In genomic region chrX:20523626-20524312, GRCh38 we compare ENCODE assay signal across 13 cellular contexts.
A peak's percentile ranks its signal among the peaks of the same experiment; 100 is the strongest.
DNase-seq lines count a peak whose midpoint lies in the region; ATAC-seq lines count a peak whose summit lies in the region.
"Had no signal": no experiment of that assay in that cellular context is flagged by ENCODE, and none has a peak within 500 bp of the region (broad histone marks: within the 10 kb centered on the region; RNA-seq: fewer than 3 reads in every experiment).

No MANE protein-coding gene starts in this region.

- peak; percentile 63 to 81 for ATAC-seq in activated naive CD4-positive, alpha-beta T cell treated with anti-CD3 and anti-CD28 coated beads, Interleukin-2, amount 50 U/mL, for 72 hours
- ATAC-seq in HG03460 (IDR thresholded peaks at IDR 0.05; ENCODE audit: unreplicated experiment): peak; percentile 62
- peak; percentile 86 for ATAC-seq in activated CD8-positive, alpha-beta T cell treated with anti-CD3 and anti-CD28 coated beads, Interleukin-2, amount 10 ng/mL, durations not matched to agents 7 days and 5 days
- no peak for ATAC-seq in HG02763 (IDR thresholded peaks at IDR 0.05; ENCODE audit: unreplicated experiment)
- ATAC-seq in GM19324 (IDR thresholded peaks at IDR 0.05; ENCODE audit: low FRiP score, unreplicated experiment): no peak
- ATAC-seq in GM21529 (IDR thresholded peaks at IDR 0.05; ENCODE audit: unreplicated experiment): no peak
- ATAC-seq: naive thymus-derived CD4-positive, alpha-beta T cell had no signal

- no peaks in the 10 kb centered on the region for H3K9me3 Mint-ChIP-seq in activated naive CD4-positive, alpha-beta T cell treated with anti-CD3 and anti-CD28 coated beads, Interleukin-2, amount 50 U/mL, for 72 hours
- no peaks in the 10 kb centered on the region for H3K9me3 Mint-ChIP-seq in activated CD8-positive, alpha-beta T cell treated with anti-CD3 and anti-CD28 coated beads, Interleukin-2, amount 10 ng/mL, durations not matched to agents 7 days and 5 days (ENCODE audit: insufficient read depth)
- H3K9me3 Mint-ChIP-seq: naive thymus-derived CD4-positive, alpha-beta T cell had no signal

- no peak overlapping the region for H3K27ac Mint-ChIP-seq in activated naive CD4-positive, alpha-beta T cell treated with anti-CD3 and anti-CD28 coated beads, Interleukin-2, amount 50 U/mL, for 72 hours
- H3K27ac Mint-ChIP-seq in activated CD8-positive, alpha-beta T cell treated with anti-CD3 and anti-CD28 coated beads, Interleukin-2, amount 10 ng/mL, durations not matched to agents 7 days and 5 days: peak overlapping the region; percentile 67

- CTCF ChIA-PET in activated CD8-positive, alpha-beta T cell treated with anti-CD3 and anti-CD28 coated beads, Interleukin-2, amount 10 ng/mL, durations not matched to agents 7 days and 5 days (lab: Charles Lee): no interaction called here

- H3K4me3 Mint-ChIP-seq in activated CD8-positive, alpha-beta T cell treated with anti-CD3 and anti-CD28 coated beads, Interleukin-2, amount 10 ng/mL, durations not matched to agents 7 days and 5 days: peak overlapping the region; percentile 16

- DNase-seq in activated naive CD4-positive, alpha-beta T cell treated with anti-CD3 and anti-CD28 coated beads, Interleukin-2, amount 50 U/mL, for 72 hours (ENCODE audit: low spot score in 2 of 2): no peak
- DNase-seq in activated naive CD4-positive, alpha-beta T cell treated with Interleukin-2 at 50 U/mL for 16 hours: no peak
- peak; percentile 59 for DNase-seq in activated CD8-positive, alpha-beta T cell treated with anti-CD3 and anti-CD28 coated beads, Interleukin-2, amount 10 ng/mL, durations not matched to agents 7 days and 5 days
- no peak for DNase-seq in NCI-H774 (lab: John Stamatoyannopoulos, UW)
- DNase-seq: brain microvascular endothelial cell; DMS 273 treated with DMSO at 0.1 percent for 48 hours; NK-92 treated with Interleukin-12 subunit alpha and Interleukin-12 subunit beta, amount 100 ng/mL, for 24 hours; transverse colon had no signal

- peaks cover 13% of the 10 kb centered on the region for H3K27me3 Mint-ChIP-seq in activated CD8-positive, alpha-beta T cell treated with anti-CD3 and anti-CD28 coated beads, Interleukin-2, amount 10 ng/mL, durations not matched to agents 7 days and 5 days (ENCODE audit: low read depth)

- peaks cover 17% of the 10 kb centered on the region for H3K4me1 Mint-ChIP-seq in activated CD8-positive, alpha-beta T cell treated with anti-CD3 and anti-CD28 coated beads, Interleukin-2, amount 10 ng/mL, durations not matched to agents 7 days and 5 days (ENCODE audit: low read depth)

- POLR2A ChIA-PET in activated CD8-positive, alpha-beta T cell treated with anti-CD3 and anti-CD28 coated beads, Interleukin-2, amount 10 ng/mL, durations not matched to agents 7 days and 5 days (lab: Charles Lee): no interaction called here

- peaks cover 0 to 5% of the 10 kb centered on the region in 2 donors for H3K36me3 Mint-ChIP-seq in activated naive CD4-positive, alpha-beta T cell treated with anti-CD3 and anti-CD28 coated beads, Interleukin-2, amount 50 U/mL, for 72 hours
- H3K36me3 Mint-ChIP-seq in activated CD8-positive, alpha-beta T cell treated with anti-CD3 and anti-CD28 coated beads, Interleukin-2, amount 10 ng/mL, durations not matched to agents 7 days and 5 days (ENCODE audit: low read depth): no peaks in the 10 kb centered on the region

Comparison
In these comparisons a context has a peak if more than half of its experiments do, and no peak if none do; other contexts are left out.
1. ATAC-seq: peak in activated naive CD4-positive, alpha-beta T cell treated with anti-CD3 and anti-CD28 coated beads, Interleukin-2, amount 50 U/mL, for 72 hours (2 of 2), HG03460 (single experiment) and activated CD8-positive, alpha-beta T cell treated with anti-CD3 and anti-CD28 coated beads, Interleukin-2, amount 10 ng/mL, durations not matched to agents 7 days and 5 days (single experiment); none in HG02763 (single experiment), GM19324 (single experiment) and GM21529 (single experiment).